Comparison of ENCODE assay signal across 18 cellular contexts in the genomic region with DNA sequence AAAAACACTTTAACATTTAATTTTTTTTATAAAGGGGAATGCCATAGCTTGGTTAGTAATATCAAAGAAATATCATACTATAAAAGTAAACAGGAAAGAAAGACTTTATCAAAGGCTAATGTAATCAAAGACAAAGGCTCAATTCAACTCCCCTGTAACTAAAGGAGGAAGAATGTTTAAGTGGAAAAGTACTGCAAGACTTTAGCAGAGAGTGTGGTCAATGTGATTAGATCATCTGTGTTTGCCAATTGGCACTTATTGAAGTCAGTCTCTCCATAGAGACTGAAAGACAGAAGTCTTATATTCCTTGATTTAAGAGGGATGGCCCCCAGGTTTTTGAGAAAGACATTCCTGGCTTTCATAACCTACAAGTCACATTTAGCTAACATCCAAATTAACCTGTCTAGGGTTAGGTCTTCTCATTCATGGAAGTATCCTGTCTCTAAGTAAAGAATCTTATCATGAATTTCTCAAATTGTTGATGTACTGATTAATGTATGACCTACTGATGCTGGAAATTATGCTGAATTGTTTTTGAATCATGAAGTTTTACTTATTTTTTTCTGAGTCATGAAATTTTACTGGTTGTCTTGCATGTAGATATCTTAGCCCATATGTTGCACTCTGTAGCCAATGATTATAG.
"Had no signal": no experiment of that assay in that cellular context is flagged by ENCODE, and none has a peak within 500 bp of the region (broad histone marks: within the 10 kb centered on the region; RNA-seq: fewer than 3 reads in every experiment).

No MANE protein-coding gene starts in this region.

- H3K36me3 Mint-ChIP-seq: activated naive CD8-positive, alpha-beta T cell treated with anti-CD3 and anti-CD28 coated beads, Interleukin-2, amount 10 ng/mL, durations not matched to agents 7 days and 5 days; memory B cell; stimulated activated naive B cell treated with anti-CD40 and anti-IgM and Interleukin-4, amounts not matched to agents 10 μg/mL and 1 μg/mL and 100 μg/mL, for 72 hours had no signal

- H3K27me3 Mint-ChIP-seq: activated CD4-positive, alpha-beta T cell treated with anti-CD3 and anti-CD28 coated beads, Interleukin-2, amount 10 ng/mL, durations not matched to agents 24 days and 14 days; activated naive CD8-positive, alpha-beta T cell treated with anti-CD3 and anti-CD28 coated beads, Interleukin-2, amount 10 ng/mL, durations not matched to agents 7 days and 5 days; progenitor cell of endocrine pancreas; stimulated activated naive B cell treated with anti-CD40 and anti-IgM and Interleukin-4, amounts not matched to agents 10 μg/mL and 1 μg/mL and 100 μg/mL, for 72 hours had no signal

- H3K27ac Mint-ChIP-seq: activated CD4-positive, alpha-beta T cell treated with anti-CD3 and anti-CD28 coated beads, Interleukin-2, amount 10 ng/mL, durations not matched to agents 24 days and 14 days; activated CD8-positive, alpha-beta T cell treated with anti-CD3 and anti-CD28 coated beads, Interleukin-2, amount 10 ng/mL, durations not matched to agents 7 days and 5 days; activated naive CD8-positive, alpha-beta T cell treated with anti-CD3 and anti-CD28 coated beads, Interleukin-2, amount 10 ng/mL, durations not matched to agents 7 days and 5 days; activated T-cell treated with anti-CD3 and anti-CD28 coated beads, Interleukin-2, amount 50 U/mL, for 24 hours; activated T-helper 2 cell treated with anti-CD3 and anti-CD28 coated beads, Interferon-gamma antibody, Interleukin-2, Interleukin-4, amounts not matched to agents 10 μg/mL and 5 μg/mL and 100 μg/mL, durations not matched to agents 14 hours and 24 hours and 36 hours; endodermal cell; memory B cell; progenitor cell of endocrine pancreas; stimulated activated naive B cell treated with anti-CD40 and anti-IgM and Interleukin-4, amounts not matched to agents 10 μg/mL and 1 μg/mL and 100 μg/mL, for 72 hours had no signal

- ATAC-seq: activated CD8-positive, alpha-beta T cell treated with anti-CD3 and anti-CD28 coated beads, Interleukin-2, amount 10 ng/mL, durations not matched to agents 7 days and 5 days; left ventricle myocardium superior; stimulated activated naive B cell treated with anti-CD40 and anti-IgM and Interleukin-4, amounts not matched to agents 10 μg/mL and 1 μg/mL and 100 μg/mL, for 72 hours had no signal

- H3K4me3 Mint-ChIP-seq: activated CD4-positive, alpha-beta T cell treated with anti-CD3 and anti-CD28 coated beads, Interleukin-2, amount 10 ng/mL, durations not matched to agents 24 days and 14 days; activated CD8-positive, alpha-beta T cell treated with anti-CD3 and anti-CD28 coated beads, Interleukin-2, amount 10 ng/mL, durations not matched to agents 7 days and 5 days; activated naive CD8-positive, alpha-beta T cell treated with anti-CD3 and anti-CD28 coated beads, Interleukin-2, amount 10 ng/mL, durations not matched to agents 7 days and 5 days; activated T-cell treated with anti-CD3 and anti-CD28 coated beads, Interleukin-2, amount 50 U/mL, for 24 hours; endodermal cell; memory B cell; stimulated activated naive B cell treated with anti-CD40 and anti-IgM and Interleukin-4, amounts not matched to agents 10 μg/mL and 1 μg/mL and 100 μg/mL, for 72 hours had no signal

- FAIRE-seq: colon, frontal cortex had no signal

- H3K9me3 Mint-ChIP-seq: activated CD4-positive, alpha-beta T cell treated with anti-CD3 and anti-CD28 coated beads, Interleukin-2, amount 10 ng/mL, durations not matched to agents 24 days and 14 days had no signal

- H3K4me1 Mint-ChIP-seq: activated CD4-positive, alpha-beta T cell treated with anti-CD3 and anti-CD28 coated beads, Interleukin-2, amount 10 ng/mL, durations not matched to agents 24 days and 14 days; activated naive CD8-positive, alpha-beta T cell treated with anti-CD3 and anti-CD28 coated beads, Interleukin-2, amount 10 ng/mL, durations not matched to agents 7 days and 5 days; endodermal cell; memory B cell; stimulated activated naive B cell treated with anti-CD40 and anti-IgM and Interleukin-4, amounts not matched to agents 10 μg/mL and 1 μg/mL and 100 μg/mL, for 72 hours had no signal

- DNase-seq: activated CD4-positive, alpha-beta T cell treated with anti-CD3 and anti-CD28 coated beads, Interleukin-2, amount 10 ng/mL, durations not matched to agents 24 days and 14 days; activated CD8-positive, alpha-beta T cell treated with anti-CD3 and anti-CD28 coated beads, Interleukin-2, amount 10 ng/mL, durations not matched to agents 7 days and 5 days; activated naive CD4-positive, alpha-beta T cell treated with Interleukin-2 at 50 U/mL for 16 hours; activated naive CD8-positive, alpha-beta T cell treated with anti-CD3 and anti-CD28 coated beads, Interleukin-2, amount 10 ng/mL, durations not matched to agents 7 days and 5 days; activated T-cell treated with anti-CD3 and anti-CD28 coated beads, Interleukin-2, amount 50 U/mL, for 24 hours; amygdala; central memory CD4-positive, alpha-beta T cell; endodermal cell; hypothalamus; left ventricle myocardium superior; occipital lobe; stimulated activated naive B cell treated with anti-CD40 and anti-IgM and Interleukin-4, amounts not matched to agents 10 μg/mL and 1 μg/mL and 100 μg/mL, for 72 hours; T-helper 9 cell had no signal
